9 cellular contexts compared by ENCODE assay signal in genomic region chr3:150635526-150635925, GRCh38. TPM values are rescaled to one million over a fixed set of nuclear protein-coding genes. Genes with fewer than 3 reads are reported as not detected.
DNase-seq lines count a peak whose midpoint lies in the region; ATAC-seq lines count a peak whose summit lies in the region.
"Had no signal": no experiment of that assay in that cellular context is flagged by ENCODE, and none has a peak within 500 bp of the region (broad histone marks: within the 10 kb centered on the region; RNA-seq: fewer than 3 reads in every experiment).

No MANE protein-coding gene starts in this region.

- no peaks in the 10 kb centered on the region for H3K27me3 Mint-ChIP-seq in activated T-cell treated with anti-CD3 and anti-CD28 coated beads, Interleukin-2, amount 50 U/mL, for 4 hours (ENCODE audit: low read depth)
- no peaks in the 10 kb centered on the region for H3K27me3 Mint-ChIP-seq in activated naive CD8-positive, alpha-beta T cell
- no peaks in the 10 kb centered on the region for H3K27me3 Mint-ChIP-seq in stimulated activated naive B cell treated with anti-CD40 and anti-IgM and Interleukin-4, amounts not matched to agents 10 μg/mL and 1 μg/mL and 100 μg/mL, for 72 hours

- peaks cover 1% of the 10 kb centered on the region for H3K36me3 Mint-ChIP-seq in activated T-cell treated with anti-CD3 and anti-CD28 coated beads, Interleukin-2, amount 50 U/mL, for 4 hours (ENCODE audit: insufficient read depth)
- peaks cover 6% of the 10 kb centered on the region for H3K36me3 Mint-ChIP-seq in activated naive CD8-positive, alpha-beta T cell
- H3K36me3 Mint-ChIP-seq in stimulated activated naive B cell treated with anti-CD40 and anti-IgM and Interleukin-4, amounts not matched to agents 10 μg/mL and 1 μg/mL and 100 μg/mL, for 72 hours = peaks cover 13 to 19% of the 10 kb centered on the region in 2 donors

- H3K4me1 Mint-ChIP-seq in activated T-cell treated with anti-CD3 and anti-CD28 coated beads, Interleukin-2, amount 50 U/mL, for 4 hours (ENCODE audit: low read depth) = peaks cover 33% of the 10 kb centered on the region
- H3K4me1 Mint-ChIP-seq in activated naive CD8-positive, alpha-beta T cell (ENCODE audit: low read depth) = peaks cover 22% of the 10 kb centered on the region
- peaks cover 9 to 32% of the 10 kb centered on the region in 2 donors for H3K4me1 Mint-ChIP-seq in stimulated activated naive B cell treated with anti-CD40 and anti-IgM and Interleukin-4, amounts not matched to agents 10 μg/mL and 1 μg/mL and 100 μg/mL, for 72 hours

- peak; percentile 40 to 52 for ATAC-seq in activated T-cell treated with anti-CD3 and anti-CD28 coated beads, Interleukin-2, amount 50 U/mL, for 4 hours
- peak; percentile 82 for ATAC-seq in HG03469 (IDR thresholded peaks at IDR 0.05; ENCODE audit: unreplicated experiment)
- peak; percentile 76 to 83 for ATAC-seq in stimulated activated naive B cell treated with anti-CD40 and anti-IgM and Interleukin-4, amounts not matched to agents 10 μg/mL and 1 μg/mL and 100 μg/mL, for 72 hours (replicated peaks)
- no peak for ATAC-seq in HG03439 (IDR thresholded peaks at IDR 0.05; ENCODE audit: unreplicated experiment)

- H3K4me3 Mint-ChIP-seq in activated T-cell treated with anti-CD3 and anti-CD28 coated beads, Interleukin-2, amount 50 U/mL, for 4 hours = peak overlapping the region; percentile 0
- no peak overlapping the region for H3K4me3 Mint-ChIP-seq in activated naive CD8-positive, alpha-beta T cell
- no peak overlapping the region for H3K4me3 Mint-ChIP-seq in stimulated activated naive B cell treated with anti-CD40 and anti-IgM and Interleukin-4, amounts not matched to agents 10 μg/mL and 1 μg/mL and 100 μg/mL, for 72 hours

- H3K9me3 Mint-ChIP-seq in activated T-cell treated with anti-CD3 and anti-CD28 coated beads, Interleukin-2, amount 50 U/mL, for 4 hours = no peaks in the 10 kb centered on the region
- no peaks in the 10 kb centered on the region for H3K9me3 Mint-ChIP-seq in activated naive CD8-positive, alpha-beta T cell (ENCODE audit: low read depth)
- no peaks in the 10 kb centered on the region for H3K9me3 Mint-ChIP-seq in stimulated activated naive B cell treated with anti-CD40 and anti-IgM and Interleukin-4, amounts not matched to agents 10 μg/mL and 1 μg/mL and 100 μg/mL, for 72 hours

- peak overlapping the region; percentile 30 for H3K27ac Mint-ChIP-seq in activated naive CD8-positive, alpha-beta T cell
- H3K27ac Mint-ChIP-seq in stimulated activated naive B cell treated with anti-CD40 and anti-IgM and Interleukin-4, amounts not matched to agents 10 μg/mL and 1 μg/mL and 100 μg/mL, for 72 hours = peak overlapping the region; percentile 37

- DNase-seq in activated T-cell treated with anti-CD3 and anti-CD28 coated beads, Interleukin-2, amount 50 U/mL, for 4 hours = no peak
- no peak for DNase-seq in activated T-cell treated with anti-CD3 and anti-CD28 coated beads, Interleukin-2, amount 50 U/mL, for 48 hours
- DNase-seq in stimulated activated naive B cell treated with anti-CD40 and anti-IgM and Interleukin-4, amounts not matched to agents 10 μg/mL and 1 μg/mL and 100 μg/mL, for 72 hours = no peak
- no peak for DNase-seq in NCI-H1930 (lab: John Stamatoyannopoulos, UW)
- no peak for DNase-seq in NCI-H510A treated with DMSO at 0.1 percent for 48 hours (lab: John Stamatoyannopoulos, UW)
- DNase-seq: uterus had no signal

RNA-seq across cellular contexts. Expression of gene SELENOT, which starts 32.4 kb away (rescaled TPM):
- total RNA-seq in activated T-cell treated with anti-CD3 and anti-CD28 coated beads, Interleukin-2, amount 50 U/mL, for 4 hours = 100 to 1,000 TPM; 158 to 164 (median 162) TPM
